In genomic region chr11:94391937-94392336, GRCh38 we compare ENCODE assay signal across 3 cellular contexts. TPM values are rescaled to one million over a fixed set of nuclear protein-coding genes. Genes with fewer than 3 reads are reported as not detected.
"Had no signal": no experiment of that assay in that cellular context is flagged by ENCODE, and none has a peak within 500 bp of the region (broad histone marks: within the 10 kb centered on the region; RNA-seq: fewer than 3 reads in every experiment).

No MANE protein-coding gene starts in this region.

RNA-seq across cellular contexts. Expression of gene GPR83, which starts 9.3 kb away (rescaled TPM):
- total RNA-seq: LHCN-M2, M059J, MCF 10A had no signal
